In genomic region chr12:47903151-47903611, GRCh38 we compare ENCODE assay signal across 8 cellular contexts. TPM values are rescaled to one million over a fixed set of nuclear protein-coding genes. Genes with fewer than 3 reads are reported as not detected.
DNase-seq lines count a peak whose midpoint lies in the region; ATAC-seq and TF ChIP-seq lines count a peak whose summit lies in the region.

No MANE protein-coding gene starts in this region.

- H3K4me1 Mint-ChIP-seq in progenitor cell of endocrine pancreas (ENCODE audit: low read depth) (peaks cover 5% of the 10 kb centered on the region), osteocyte (ENCODE audit: unreplicated experiment) (peaks cover 23% of the 10 kb centered on the region)

- H3K27me3 Mint-ChIP-seq in progenitor cell of endocrine pancreas (peaks cover 79% of the 10 kb centered on the region), osteocyte (ENCODE audit: unreplicated experiment) (peaks cover 24% of the 10 kb centered on the region)

- no peak overlapping the region for H3K4me3 ChIP-seq in cardiac muscle cell
- peak overlapping the region; percentile 23 to 80 for H3K4me3 ChIP-seq in esophagus (ENCODE audit: low read depth in 1 of 2, low read length in 2 of 2)
- H3K4me3 ChIP-seq in thoracic aorta: peak overlapping the region; percentile 87

- H3K27ac ChIP-seq in cardiac muscle cell: no peak overlapping the region
- peak overlapping the region; percentile 35 to 88 for H3K27ac ChIP-seq in esophagus (ENCODE audit: low read depth in 2 of 2, low read length in 1 of 2)
- H3K27ac ChIP-seq in thoracic aorta: peak overlapping the region in 1 of 2 donors; percentile 56

- H3K27me3 ChIP-seq in cardiac muscle cell (peaks cover 86% of the 10 kb centered on the region), esophagus (ENCODE audit: control insufficient read depth in 1 of 2, insufficient read depth in 2 of 2, low read length in 2 of 2) (no peaks in the 10 kb centered on the region), thoracic aorta (replicated peaks; ENCODE audit: insufficient read depth) (no peaks in the 10 kb centered on the region)

- H3K4me3 Mint-ChIP-seq in progenitor cell of endocrine pancreas (ENCODE audit: low read depth) (no peak overlapping the region), osteocyte (ENCODE audit: unreplicated experiment) (no peak overlapping the region)

- no peak for TF ChIP-seq CTCF in cardiac muscle cell (IDR thresholded peaks at IDR 0.05; ENCODE audit: low read depth, low read length)
- no peak for TF ChIP-seq CTCF in thoracic aorta (IDR thresholded peaks at IDR 0.05)
- no peak for TF ChIP-seq CTCF in progenitor cell of endocrine pancreas (IDR thresholded peaks at IDR 0.05; ENCODE audit: unreplicated experiment)
- TF ChIP-seq CTCF in osteocyte (IDR thresholded peaks at IDR 0.05): no peak

- intact Hi-C loops in Right ventricle myocardium superior (cut with DNase I): loop anchor here (5.0 kb wide), 1 partner anchor 44 kb away; no protein-coding TSS in a partner anchor

- 27 to 35% methylated on average over 3 of the region's 3 CpGs for WGBS in esophagus, 2 donors

- DNase-seq in cardiac muscle cell (ENCODE audit: low read depth in 1 of 2, low spot score in 1 of 2) (peak; percentile 58 to 70), Right ventricle myocardium superior (no peak), RPMI7951 (ENCODE audit: low read depth) (peak; percentile 68), thoracic aorta (ENCODE audit: low spot score) (no peak), progenitor cell of endocrine pancreas (ENCODE audit: low spot score, unreplicated experiment) (no peak), osteocyte (ENCODE audit: extremely low spot score, unreplicated experiment) (no peak), iPS-NIHi7 (ENCODE audit: extremely low spot score) (no peak)

- H3K36me3 ChIP-seq in cardiac muscle cell (no peaks in the 10 kb centered on the region), esophagus (ENCODE audit: control insufficient read depth in 2 of 2, insufficient read depth in 2 of 2, low read length in 1 of 2) (no peaks in the 10 kb centered on the region), thoracic aorta (no peaks in the 10 kb centered on the region)

- H3K27ac Mint-ChIP-seq in progenitor cell of endocrine pancreas: no peak overlapping the region
- H3K27ac Mint-ChIP-seq in osteocyte (ENCODE audit: unreplicated experiment): no peak overlapping the region

- no peaks in the 10 kb centered on the region for H3K9me3 ChIP-seq in cardiac muscle cell (ENCODE audit: low read depth)
- H3K9me3 ChIP-seq in esophagus (ENCODE audit: control insufficient read depth in 2 of 2, insufficient read depth in 1 of 2, low read depth in 1 of 2, low read length in 1 of 2): no peaks in the 10 kb centered on the region
- H3K9me3 ChIP-seq in thoracic aorta: no peaks in the 10 kb centered on the region

- H3K4me1 ChIP-seq in cardiac muscle cell (ENCODE audit: low read depth) (no peaks in the 10 kb centered on the region), esophagus (ENCODE audit: control insufficient read depth in 2 of 2, insufficient read depth in 2 of 2, low read length in 1 of 2) (peaks cover 3 to 29% of the 10 kb centered on the region in 2 donors), thoracic aorta (ENCODE audit: control insufficient read depth in 1 of 2, low read depth in 2 of 2) (peaks cover 18 to 25% of the 10 kb centered on the region in 2 donors)

- H3K9me3 Mint-ChIP-seq in progenitor cell of endocrine pancreas (ENCODE audit: low read depth) (no peaks in the 10 kb centered on the region), osteocyte (ENCODE audit: unreplicated experiment) (no peaks in the 10 kb centered on the region)

- H3K36me3 Mint-ChIP-seq in progenitor cell of endocrine pancreas (ENCODE audit: insufficient read depth): peaks cover 1% of the 10 kb centered on the region
- H3K36me3 Mint-ChIP-seq in osteocyte (ENCODE audit: unreplicated experiment): no peaks in the 10 kb centered on the region

- no peak for ATAC-seq in Right ventricle myocardium superior (ENCODE audit: poor library complexity)
- ATAC-seq in thoracic aorta (ENCODE audit: insufficient number of reproducible peaks, low FRiP score, low read depth): no peak

RNA-seq across cellular contexts. Expression of gene VDR, which starts 1.6 kb away (rescaled TPM):
- total RNA-seq in cardiac muscle cell (not detected in 2 replicates), Right ventricle myocardium superior (0.11 TPM), thoracic aorta (10 to 100 TPM in 1 of 2 donors, 1 to 10 TPM in 1; 6.8 to 10.3 TPM), progenitor cell of endocrine pancreas (0.31 and 0.38 TPM in 2 replicates), osteocyte (1.9 and 2.7 TPM in 2 replicates)
- polyA plus RNA-seq in cardiac muscle cell (not detected in 2 replicates), esophagus (10 to 100 TPM in 1 of 2 donors, 1 to 10 TPM in 1; 8.8 to 10.8 TPM)
- total RNA-seq in RPMI7951 (2014; rRNA removed; shearing (Covaris generic)): 17.4 and 22.9 TPM in 2 replicates

Comparison
In these comparisons a context has a peak if more than half of its experiments do, and no peak if none do; other contexts are left out.
1. DNase-seq: peak in cardiac muscle cell (2 of 2) and RPMI7951 (single experiment); none in Right ventricle myocardium superior (single experiment), thoracic aorta (single experiment), progenitor cell of endocrine pancreas (single experiment), osteocyte (single experiment) and iPS-NIHi7 (single experiment).